ENCODE assay signal across 14 cellular contexts in the genomic region with DNA sequence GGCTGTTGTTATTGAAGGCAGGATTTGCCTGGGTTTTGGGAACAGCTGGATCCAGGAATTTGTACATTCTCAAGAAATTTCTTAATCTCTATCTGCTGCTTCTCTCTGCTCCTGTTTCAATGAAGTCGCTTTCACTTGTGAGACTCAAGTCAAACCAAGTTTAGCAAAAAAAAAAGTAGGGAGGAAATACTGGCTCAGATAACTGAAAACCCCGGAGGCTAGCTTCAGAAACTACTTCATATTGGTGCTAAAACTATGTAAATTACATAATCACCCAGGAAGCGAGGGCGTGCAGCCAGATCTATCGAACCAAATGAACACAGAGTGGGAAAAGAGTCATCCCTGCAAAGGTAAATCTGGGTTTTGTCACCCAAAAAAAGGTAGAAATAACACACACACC.
DNase-seq lines count a peak whose midpoint lies in the region; ATAC-seq and TF ChIP-seq lines count a peak whose summit lies in the region.
"Had no signal": no experiment of that assay in that cellular context is flagged by ENCODE, and none has a peak within 500 bp of the region (broad histone marks: within the 10 kb centered on the region; RNA-seq: fewer than 3 reads in every experiment).

No MANE protein-coding gene starts in this region.

- H3K36me3 ChIP-seq in gastroesophageal sphincter (no peaks in the 10 kb centered on the region), trophoblast cell (ENCODE audit: control insufficient read depth in 1 of 2, insufficient read depth in 2 of 2, low read length in 2 of 2) (no peaks in the 10 kb centered on the region)
- H3K36me3 ChIP-seq in CD8-positive, alpha-beta T cell (ENCODE audit: insufficient read depth, low read length) = no peaks in the 10 kb centered on the region
- no peaks in the 10 kb centered on the region for H3K36me3 ChIP-seq in CD8-positive, alpha-beta memory T cell (ENCODE audit: insufficient read depth, low read length)
- H3K36me3 ChIP-seq: BLaER1, heart left ventricle, vagina had no signal

- TF ChIP-seq POLR2A in gastroesophageal sphincter (IDR thresholded peaks at IDR 0.05) = no peak
- no peak for TF ChIP-seq POLR2A in GM18505 (IDR thresholded peaks at IDR 0.05; ENCODE audit: borderline replicate concordance, extremely low read depth, insufficient read depth, insufficient read length)

- H4K91ac ChIP-seq in trophoblast cell (ENCODE audit: low read depth, low read length) = no peak overlapping the region

- no peak overlapping the region for H3K9ac ChIP-seq in trophoblast cell (ENCODE audit: low read length)
- H3K9ac ChIP-seq: BLaER1 had no signal

- H2BK5ac ChIP-seq in trophoblast cell (ENCODE audit: low read depth, low read length, poor library complexity) = no peak overlapping the region

- H3K4me3 ChIP-seq in astrocyte of the spinal cord (ENCODE audit: low read depth, low read length) (no peak overlapping the region), gastroesophageal sphincter (no peak overlapping the region), trophoblast cell (ENCODE audit: low read depth, low read length) (no peak overlapping the region)
- no peak overlapping the region for H3K4me3 ChIP-seq in CD8-positive, alpha-beta T cell (ENCODE audit: low read depth, low read length)
- no peak overlapping the region for H3K4me3 ChIP-seq in CD8-positive, alpha-beta memory T cell (ENCODE audit: low read length)
- H3K4me3 ChIP-seq: BLaER1, heart left ventricle, vagina had no signal

- H3K4me3 Mint-ChIP-seq in CD8-positive, alpha-beta T cell = no peak overlapping the region
- no peak overlapping the region for H3K4me3 Mint-ChIP-seq in CD8-positive, alpha-beta memory T cell

- peak overlapping the region in 1 of 4 donors; percentile 20 for H3K27ac ChIP-seq in gastroesophageal sphincter
- no peak overlapping the region for H3K27ac ChIP-seq in trophoblast cell (ENCODE audit: low read depth, low read length)
- no peak overlapping the region for H3K27ac ChIP-seq in CD8-positive, alpha-beta T cell (ENCODE audit: low read depth, low read length)
- no peak overlapping the region for H3K27ac ChIP-seq in CD8-positive, alpha-beta memory T cell (ENCODE audit: low read depth, low read length)
- H3K27ac ChIP-seq: BLaER1, vagina had no signal

- peaks cover 30% of the 10 kb centered on the region for H3K27me3 Mint-ChIP-seq in CD8-positive, alpha-beta T cell (ENCODE audit: low read depth)
- peaks cover 0 to 56% of the 10 kb centered on the region in 2 donors for H3K27me3 Mint-ChIP-seq in CD8-positive, alpha-beta memory T cell

- H3K27me3 ChIP-seq in gastroesophageal sphincter = peaks cover 10% of the 10 kb centered on the region
- H3K27me3 ChIP-seq in trophoblast cell (ENCODE audit: insufficient read depth, low read length) = no peaks in the 10 kb centered on the region
- no peaks in the 10 kb centered on the region for H3K27me3 ChIP-seq in CD8-positive, alpha-beta T cell (ENCODE audit: insufficient read depth, low read length)
- H3K27me3 ChIP-seq in CD8-positive, alpha-beta memory T cell (ENCODE audit: insufficient read depth, low read length, poor library complexity, severe bottlenecking) = no peaks in the 10 kb centered on the region
- H3K27me3 ChIP-seq: BLaER1, vagina had no signal

- H3K4me1 ChIP-seq in gastroesophageal sphincter (no peaks in the 10 kb centered on the region), trophoblast cell (ENCODE audit: control insufficient read depth in 1 of 2, insufficient read depth in 2 of 2, low read length in 2 of 2) (no peaks in the 10 kb centered on the region)
- H3K4me1 ChIP-seq in CD8-positive, alpha-beta T cell (ENCODE audit: insufficient read depth, low read length) = no peaks in the 10 kb centered on the region
- no peaks in the 10 kb centered on the region for H3K4me1 ChIP-seq in CD8-positive, alpha-beta memory T cell (ENCODE audit: insufficient read depth, low read length)
- H3K4me1 ChIP-seq: vagina had no signal

- POLR2A ChIA-PET in CD8-positive, alpha-beta T cell (lab: Charles Lee) = no interaction called here
- POLR2A ChIA-PET in CD8-positive, alpha-beta memory T cell (lab: Charles Lee) = no interaction called here

- H3K4ac ChIP-seq in trophoblast cell (ENCODE audit: low read depth, low read length) = no peak overlapping the region

- in situ Hi-C loops in astrocyte of the spinal cord (cut with HindIII; ENCODE audit: low sequenced_read_pairs) = no loop called here

- ATAC-seq in gastroesophageal sphincter (peak; percentile 22), GM18505 (IDR thresholded peaks at IDR 0.05; ENCODE audit: unreplicated experiment) (no peak)
- no peak for ATAC-seq in CD8-positive, alpha-beta T cell
- ATAC-seq: HCT116 had no signal

- TF ChIP-seq EP300 in gastroesophageal sphincter (IDR thresholded peaks at IDR 0.05) = no peak

- no peak overlapping the region for H2AK5ac ChIP-seq in trophoblast cell (ENCODE audit: low read length)

- H3K9me3 Mint-ChIP-seq in CD8-positive, alpha-beta T cell = no peaks in the 10 kb centered on the region
- peaks cover 0 to 2% (median 0%) of the 10 kb centered on the region in 5 donors for H3K9me3 Mint-ChIP-seq in CD8-positive, alpha-beta memory T cell

- TF ChIP-seq CTCF in astrocyte of the spinal cord (IDR thresholded peaks at IDR 0.05; ENCODE audit: low read depth, low read length) = no peak
- no peak for TF ChIP-seq CTCF in gastroesophageal sphincter (IDR thresholded peaks at IDR 0.05)
- TF ChIP-seq CTCF in CD8-positive, alpha-beta T cell (IDR thresholded peaks at IDR 0.05) = no peak

- no peak overlapping the region for H3K18ac ChIP-seq in trophoblast cell (ENCODE audit: low read length)

- H3K36me3 Mint-ChIP-seq in CD8-positive, alpha-beta T cell = no peaks in the 10 kb centered on the region
- H3K36me3 Mint-ChIP-seq in CD8-positive, alpha-beta memory T cell = no peaks in the 10 kb centered on the region

- H3K23ac ChIP-seq in trophoblast cell (ENCODE audit: low read length) = no peak overlapping the region

- H4K8ac ChIP-seq in trophoblast cell (ENCODE audit: low read depth, low read length) = no peak overlapping the region

- H3K9me3 ChIP-seq in gastroesophageal sphincter (no peaks in the 10 kb centered on the region), trophoblast cell (ENCODE audit: insufficient read depth, low read depth, low read length) (no peaks in the 10 kb centered on the region)
- no peaks in the 10 kb centered on the region for H3K9me3 ChIP-seq in CD8-positive, alpha-beta T cell (ENCODE audit: low read length)
- H3K9me3 ChIP-seq in CD8-positive, alpha-beta memory T cell (ENCODE audit: low read length) = no peaks in the 10 kb centered on the region
- H3K9me3 ChIP-seq: BLaER1, heart left ventricle, vagina had no signal

- no peaks in the 10 kb centered on the region for H3K79me2 ChIP-seq in trophoblast cell (ENCODE audit: control insufficient read depth, insufficient read depth, low read length, poor library complexity)

- DNase-seq in EL = peak; percentile 34
- DNase-seq in astrocyte of the spinal cord (ENCODE audit: low read depth, low spot score) = peak; percentile 7
- peak; percentile 28 to 73 for DNase-seq in trophoblast cell
- no peak for DNase-seq in CD8-positive, alpha-beta T cell
- DNase-seq in stimulated activated CD4-positive, alpha-beta T cell treated with anti-CD3 and anti-CD28 coated beads, Interleukin-15, amount 100 ng/mL, for 24 hours = no peak
- no peak for DNase-seq in CD8-positive, alpha-beta memory T cell
- DNase-seq: amniotic stem cell, MV-4-11 had no signal

- intact Hi-C loops in CD8-positive, alpha-beta T cell (cut with DNase I, micrococcal nuclease) = no loop called here

- no peak overlapping the region for H2BK120ac ChIP-seq in trophoblast cell (ENCODE audit: insufficient read depth, low read length, poor library complexity)

- no peaks in the 10 kb centered on the region for H3K79me1 ChIP-seq in trophoblast cell (ENCODE audit: low read length)

- CTCF ChIA-PET in CD8-positive, alpha-beta T cell (lab: Charles Lee) = no interaction called here
- CTCF ChIA-PET in CD8-positive, alpha-beta memory T cell (lab: Charles Lee) = no interaction called here

- 41 to 51% methylated on average over 5 of the region's 5 CpGs for WGBS in gastroesophageal sphincter (ENCODE audit: low coverage in 1 of 2), 2 donors
- no CpG with 5 or more reads among the region's 5 CpGs for WGBS in trophoblast cell (ENCODE audit: extremely low coverage, insufficient coverage, insufficient read length)

- no peaks in the 10 kb centered on the region for H3K4me1 Mint-ChIP-seq in CD8-positive, alpha-beta T cell (ENCODE audit: low read depth)
- no peaks in the 10 kb centered on the region for H3K4me1 Mint-ChIP-seq in CD8-positive, alpha-beta memory T cell

- no peak overlapping the region for H3K4me2 ChIP-seq in trophoblast cell (ENCODE audit: low read length)
- H3K4me2 ChIP-seq: BLaER1 had no signal

- H4K12ac ChIP-seq in trophoblast cell (ENCODE audit: low read depth, low read length) = no peak overlapping the region

- H2AFZ ChIP-seq in trophoblast cell (ENCODE audit: insufficient read depth, low read length, poor library complexity) = no peak overlapping the region

- no peak overlapping the region for H3K27ac Mint-ChIP-seq in CD8-positive, alpha-beta T cell
- peak overlapping the region in 1 of 8 donors; percentile 40 for H3K27ac Mint-ChIP-seq in CD8-positive, alpha-beta memory T cell

- no peak overlapping the region for H3K14ac ChIP-seq in trophoblast cell (ENCODE audit: low read length)

- H2BK12ac ChIP-seq in trophoblast cell (ENCODE audit: low read length) = no peak overlapping the region

Comparison
In these comparisons a context has a peak if more than half of its experiments do, and no peak if none do; other contexts are left out.
1. DNase-seq: peak in EL (single experiment), astrocyte of the spinal cord (single experiment) and trophoblast cell (2 of 2); none in CD8-positive, alpha-beta T cell (0 of 7), stimulated activated CD4-positive, alpha-beta T cell treated with anti-CD3 and anti-CD28 coated beads, Interleukin-15, amount 100 ng/mL, for 24 hours (single experiment) and CD8-positive, alpha-beta memory T cell (0 of 5).